Comparison of ENCODE assay signal across 2 cellular contexts in the genomic region with DNA sequence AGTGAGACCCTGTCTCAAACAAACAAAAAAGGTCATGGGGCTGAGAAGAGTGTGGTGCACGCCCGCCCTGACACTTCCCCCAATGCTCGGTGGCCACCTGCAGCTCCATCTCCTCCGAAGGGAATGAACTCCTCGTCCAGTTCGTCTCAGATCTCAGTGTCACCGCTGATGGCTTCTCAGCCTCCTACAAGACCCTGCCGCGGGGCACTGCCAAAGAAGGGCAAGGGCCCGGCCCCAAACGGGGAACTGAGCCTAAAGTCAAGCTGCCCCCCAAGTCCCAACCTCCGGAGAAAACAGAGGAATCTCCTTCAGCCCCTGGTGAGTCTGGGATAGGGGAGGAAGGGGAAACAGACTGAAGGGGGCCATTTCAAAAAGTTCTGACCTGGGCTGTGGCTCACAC.
TF ChIP-seq lines count a peak whose summit lies in the region.

No MANE protein-coding gene starts in this region.

TF ChIP-seq in A549, 52 proteins besides CTCF, POLR2A, EP300 and RAD21:
- TF ChIP-seq GATA3 (IDR thresholded peaks at IDR 0.05; ENCODE audit: borderline replicate concordance), result no peak
- TF ChIP-seq EHF (CRISPR knock-in tag; IDR thresholded peaks at IDR 0.05), result no peak
- no peak for TF ChIP-seq ELK1 (IDR thresholded peaks at IDR 0.05; ENCODE audit: low read depth, low read length)
- no peak for TF ChIP-seq NPAS2 (CRISPR knock-in tag; IDR thresholded peaks at IDR 0.05; ENCODE audit: borderline replicate concordance)
- no peak for TF ChIP-seq E2F6 (IDR thresholded peaks at IDR 0.05; ENCODE audit: borderline replicate concordance, low read depth)
- TF ChIP-seq MYC (IDR thresholded peaks at IDR 0.05; ENCODE audit: borderline replicate concordance, low read length), result no peak
- no peak for TF ChIP-seq CEBPB (IDR thresholded peaks at IDR 0.05)
- no peak for TF ChIP-seq BHLHE40 (IDR thresholded peaks at IDR 0.05; ENCODE audit: low read depth, low read length)
- TF ChIP-seq HEYL (CRISPR knock-in tag; IDR thresholded peaks at IDR 0.05), result no peak
- TF ChIP-seq PHF8 (IDR thresholded peaks at IDR 0.05; ENCODE audit: borderline replicate concordance, low read depth), result no peak
- TF ChIP-seq HOXB13 (CRISPR knock-in tag; IDR thresholded peaks at IDR 0.05; ENCODE audit: low read depth), result no peak
- no peak for TF ChIP-seq CHD4 (IDR thresholded peaks at IDR 0.05; ENCODE audit: borderline replicate concordance)
- no peak for TF ChIP-seq BCL3 (IDR thresholded peaks at IDR 0.05)
- TF ChIP-seq, protein P1, sequence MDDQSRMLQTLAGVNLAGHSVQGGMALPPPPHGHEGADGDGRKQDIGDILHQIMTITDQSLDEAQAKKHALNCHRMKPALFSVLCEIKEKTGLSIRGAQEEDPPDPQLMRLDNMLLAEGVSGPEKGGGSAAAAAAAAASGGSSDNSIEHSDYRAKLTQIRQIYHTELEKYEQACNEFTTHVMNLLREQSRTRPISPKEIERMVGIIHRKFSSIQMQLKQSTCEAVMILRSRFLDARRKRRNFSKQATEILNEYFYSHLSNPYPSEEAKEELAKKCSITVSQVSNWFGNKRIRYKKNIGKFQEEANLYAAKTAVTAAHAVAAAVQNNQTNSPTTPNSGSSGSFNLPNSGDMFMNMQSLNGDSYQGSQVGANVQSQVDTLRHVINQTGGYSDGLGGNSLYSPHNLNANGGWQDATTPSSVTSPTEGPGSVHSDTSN (IDR thresholded peaks at IDR 0.05), result no peak
- TF ChIP-seq SREBF2 (IDR thresholded peaks at IDR 0.05), result no peak

TF ChIP-seq in WTC11, 78 proteins besides CTCF, POLR2A, EP300 and RAD21:
- TF ChIP-seq TCF7 (CRISPR knock-in tag; IDR thresholded peaks at IDR 0.05; ENCODE audit: low read depth) (no peak), SOX15 (CRISPR knock-in tag; IDR thresholded peaks at IDR 0.05) (no peak), ZNF121 (CRISPR knock-in tag; IDR thresholded peaks at IDR 0.05) (no peak)
- TF ChIP-seq, protein P2, sequence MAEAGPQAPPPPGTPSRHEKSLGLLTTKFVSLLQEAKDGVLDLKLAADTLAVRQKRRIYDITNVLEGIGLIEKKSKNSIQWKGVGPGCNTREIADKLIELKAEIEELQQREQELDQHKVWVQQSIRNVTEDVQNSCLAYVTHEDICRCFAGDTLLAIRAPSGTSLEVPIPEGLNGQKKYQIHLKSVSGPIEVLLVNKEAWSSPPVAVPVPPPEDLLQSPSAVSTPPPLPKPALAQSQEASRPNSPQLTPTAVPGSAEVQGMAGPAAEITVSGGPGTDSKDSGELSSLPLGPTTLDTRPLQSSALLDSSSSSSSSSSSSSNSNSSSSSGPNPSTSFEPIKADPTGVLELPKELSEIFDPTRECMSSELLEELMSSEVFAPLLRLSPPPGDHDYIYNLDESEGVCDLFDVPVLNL (CRISPR knock-in tag; IDR thresholded peaks at IDR 0.05; ENCODE audit: borderline replicate concordance, low read depth), result no peak
- TF ChIP-seq, protein P3, sequence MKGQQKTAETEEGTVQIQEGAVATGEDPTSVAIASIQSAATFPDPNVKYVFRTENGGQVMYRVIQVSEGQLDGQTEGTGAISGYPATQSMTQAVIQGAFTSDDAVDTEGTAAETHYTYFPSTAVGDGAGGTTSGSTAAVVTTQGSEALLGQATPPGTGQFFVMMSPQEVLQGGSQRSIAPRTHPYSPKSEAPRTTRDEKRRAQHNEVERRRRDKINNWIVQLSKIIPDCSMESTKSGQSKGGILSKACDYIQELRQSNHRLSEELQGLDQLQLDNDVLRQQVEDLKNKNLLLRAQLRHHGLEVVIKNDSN (CRISPR knock-in tag; IDR thresholded peaks at IDR 0.05), result no peak
